Comparison of ENCODE assay signal across 8 cellular contexts in genomic region chr16:29594926-29595838, GRCh38.
A peak's percentile ranks its signal among the peaks of the same experiment; 100 is the strongest.
DNase-seq lines count a peak whose midpoint lies in the region; ATAC-seq, FAIRE-seq and TF ChIP-seq lines count a peak whose summit lies in the region.
"Not testable (repeated sequence)": the region's sequence is repeated elsewhere in the genome, so short reads cannot be mapped to it uniquely, and the experiment has no call there.

No MANE protein-coding gene starts in this region.

- under 1% methylated on average over 91 of the region's 91 CpGs for WGBS in right cardiac atrium
- 0% methylated on average over 32 to 87 of the region's 91 CpGs for WGBS in psoas muscle, 3 donors

- DNase-seq in GM12892 (ENCODE audit: insufficient read length), result peak; percentile 39
- DNase-seq in NCI-H1694 (lab: John Stamatoyannopoulos, UW), result peak; percentile 36
- DNase-seq in T-helper 2 cell treated with Interferon-gamma antibody and Interleukin-4, amounts not matched to agents 5 μg/mL and 100 μg/mL, for 36 hours (ENCODE audit: low spot score), result peak; percentile 90
- peak; percentile 92 to 97 (median 97) for DNase-seq in right cardiac atrium
- peak; percentile 91 to 96 for DNase-seq in psoas muscle
- peak; percentile 92 for DNase-seq in ureter (ENCODE audit: low spot score)

- peak overlapping the region; percentile 91 for H3K27ac Mint-ChIP-seq in T-helper 2 cell treated with Interferon-gamma antibody and Interleukin-4, amounts not matched to agents 5 μg/mL and 100 μg/mL, for 36 hours

- FAIRE-seq in GM12892 (lab: Jason Lieb, UNC), result peak; percentile 74

- TF ChIP-seq POLR2A in GM12892 (IDR thresholded peaks at IDR 0.05; ENCODE audit: low read depth, low read length), result peak; percentile 70; the same call in 1 of the 2 replicates

- ATAC-seq in HG02852 (IDR thresholded peaks at IDR 0.05; ENCODE audit: unreplicated experiment), result peak; percentile 59
- peak; percentile 98 for ATAC-seq in right cardiac atrium
- peak; percentile 94 to 96 (median 96) for ATAC-seq in psoas muscle

- H3K4me1 Mint-ChIP-seq in T-helper 2 cell treated with Interferon-gamma antibody and Interleukin-4, amounts not matched to agents 5 μg/mL and 100 μg/mL, for 36 hours (ENCODE audit: low read depth), result peaks cover 22% of the 10 kb centered on the region

- not testable (repeated sequence) for H3K9me3 ChIP-seq in right cardiac atrium (ENCODE audit: control insufficient read depth, low read length); psoas muscle

- H3K9me3 Mint-ChIP-seq in T-helper 2 cell treated with Interferon-gamma antibody and Interleukin-4, amounts not matched to agents 5 μg/mL and 100 μg/mL, for 36 hours, result not testable (repeated sequence)

- peak overlapping the region; percentile 47 for H3K4me3 ChIP-seq in right cardiac atrium (ENCODE audit: low read length)
- peak overlapping the region; percentile 69 for H3K4me3 ChIP-seq in psoas muscle

- not testable (repeated sequence) for TF ChIP-seq CTCF in psoas muscle (IDR thresholded peaks at IDR 0.05)

- not testable (repeated sequence) for H3K27me3 ChIP-seq in right cardiac atrium (ENCODE audit: control insufficient read depth, insufficient read depth); psoas muscle (ENCODE audit: insufficient read depth in 3 of 3, low read length in 2 of 3)

- H3K27ac ChIP-seq in angular gyrus (ENCODE audit: low read depth, low read length), result peak overlapping the region; percentile 59
- peak overlapping the region; percentile 95 for H3K27ac ChIP-seq in right cardiac atrium (ENCODE audit: low read length)
- H3K27ac ChIP-seq in psoas muscle, result peak overlapping the region; percentile 91

- peak overlapping the region; percentile 86 for H3K4me3 Mint-ChIP-seq in T-helper 2 cell treated with Interferon-gamma antibody and Interleukin-4, amounts not matched to agents 5 μg/mL and 100 μg/mL, for 36 hours

- not testable (repeated sequence) for H3K4me1 ChIP-seq in right cardiac atrium (ENCODE audit: control insufficient read depth, insufficient read depth, low read length); psoas muscle

- H3K27me3 Mint-ChIP-seq in T-helper 2 cell treated with Interferon-gamma antibody and Interleukin-4, amounts not matched to agents 5 μg/mL and 100 μg/mL, for 36 hours (ENCODE audit: low read depth), result not testable (repeated sequence)

- not testable (repeated sequence) for H3K36me3 ChIP-seq in psoas muscle (ENCODE audit: insufficient read depth in 1 of 2, low read depth in 1 of 2)

- H3K36me3 Mint-ChIP-seq in T-helper 2 cell treated with Interferon-gamma antibody and Interleukin-4, amounts not matched to agents 5 μg/mL and 100 μg/mL, for 36 hours (ENCODE audit: low read depth), result not testable (repeated sequence)

- intact Hi-C loops in right cardiac atrium (cut with DNase I), result not testable (repeated sequence)
- intact Hi-C loops in psoas muscle (cut with DNase I), result loop anchor here in 1 of 2 donors (5.0 kb wide), 1 partner anchor 212 kb away; the partner anchor contains the start of gene MAZ

Comparison
In these comparisons a context has a peak if more than half of its experiments do, and no peak if none do; other contexts are left out.
1. Peak in every context shown above with its lines: DNase-seq, ATAC-seq, H3K4me3 ChIP-seq and H3K27ac ChIP-seq.
2. DNase-seq: peak in every context shown above with its lines; median percentile 97 in right cardiac atrium; 94 in psoas muscle; 92 in ureter; 90 in T-helper 2 cell treated with Interferon-gamma antibody and Interleukin-4, amounts not matched to agents 5 μg/mL and 100 μg/mL, for 36 hours; 39 in GM12892; 36 in NCI-H1694.